16 cellular contexts compared by ENCODE assay signal in the genomic region with DNA sequence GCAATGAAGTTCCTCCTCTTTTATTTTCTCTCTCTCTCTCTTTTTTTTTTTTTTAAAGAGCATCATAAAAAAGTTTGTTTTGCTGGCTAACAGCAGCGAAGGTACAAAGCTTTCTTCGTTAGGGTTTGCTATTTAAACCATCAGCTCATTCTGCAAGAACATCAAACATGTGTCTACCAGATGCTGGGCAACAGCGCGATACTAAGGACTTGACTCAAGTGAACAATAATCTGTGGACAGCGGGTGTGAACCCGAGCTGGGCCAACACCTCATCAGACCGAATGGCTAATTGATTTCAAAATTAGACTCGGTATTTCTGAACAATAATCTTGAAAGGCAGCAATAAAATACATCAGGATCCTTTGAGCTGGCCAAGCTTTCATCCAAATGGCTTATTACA.
DNase-seq lines count a peak whose midpoint lies in the region; FAIRE-seq and TF ChIP-seq lines count a peak whose summit lies in the region.
"Had no signal": no experiment of that assay in that cellular context is flagged by ENCODE, and none has a peak within 500 bp of the region (broad histone marks: within the 10 kb centered on the region; RNA-seq: fewer than 3 reads in every experiment).

No MANE protein-coding gene starts in this region.

- no peaks in the 10 kb centered on the region for H3K36me3 Mint-ChIP-seq in activated CD4-positive, alpha-beta T cell treated with anti-CD3 and anti-CD28 coated beads, Interleukin-2, amount 10 ng/mL, durations not matched to agents 24 days and 14 days (ENCODE audit: low read depth)
- H3K36me3 Mint-ChIP-seq: CD4-positive, alpha-beta memory T cell had no signal

- peak; percentile 9 for FAIRE-seq in HTR-8/SVneo (lab: Jason Lieb, UNC)
- FAIRE-seq: H54 had no signal

- H3K27me3 Mint-ChIP-seq in activated CD4-positive, alpha-beta T cell treated with anti-CD3 and anti-CD28 coated beads, Interleukin-2, amount 10 ng/mL, durations not matched to agents 24 days and 14 days: no peaks in the 10 kb centered on the region
- H3K27me3 Mint-ChIP-seq: CD4-positive, alpha-beta memory T cell had no signal

- no peaks in the 10 kb centered on the region for H3K4me1 Mint-ChIP-seq in activated CD4-positive, alpha-beta T cell treated with anti-CD3 and anti-CD28 coated beads, Interleukin-2, amount 10 ng/mL, durations not matched to agents 24 days and 14 days
- H3K4me1 Mint-ChIP-seq: CD4-positive, alpha-beta memory T cell had no signal

- H3K27ac Mint-ChIP-seq in activated CD4-positive, alpha-beta T cell treated with anti-CD3 and anti-CD28 coated beads, Interleukin-2, amount 10 ng/mL, durations not matched to agents 24 days and 14 days: no peak overlapping the region
- H3K27ac Mint-ChIP-seq: CD4-positive, alpha-beta memory T cell; HFFc6 had no signal

- peak; percentile 61 for DNase-seq in AG10803 (ENCODE audit: low read depth)
- DNase-seq in HTR-8/SVneo (ENCODE audit: insufficient read length, low spot score): no peak
- DNase-seq in NCI-H748 treated with DMSO at 0.1 percent for 48 hours (lab: John Stamatoyannopoulos, UW): peak; percentile 32
- peak; percentile 66 for DNase-seq in fibroblast of villous mesenchyme (ENCODE audit: low read depth)
- DNase-seq in NCI-H1436 treated with DMSO at 0.1 percent for 48 hours (lab: John Stamatoyannopoulos, UW): no peak
- DNase-seq in SKM-1 treated with dmso at 0.1 percent for 144 hours (lab: John Stamatoyannopoulos, UW; ENCODE audit: unreplicated experiment): no peak
- no peak for DNase-seq in NCI-H446 treated with DMSO at 0.1 percent for 48 hours (lab: John Stamatoyannopoulos, UW)
- DNase-seq in activated CD4-positive, alpha-beta T cell treated with anti-CD3 and anti-CD28 coated beads, Interleukin-2, amount 10 ng/mL, durations not matched to agents 24 days and 14 days: no peak
- DNase-seq: 8988T; Calu3; CD4-positive, alpha-beta memory T cell; HFFc6; NCI-H187; NCI-H526 had no signal

- intact Hi-C loops in activated CD4-positive, alpha-beta T cell treated with anti-CD3 and anti-CD28 coated beads, Interleukin-2, amount 10 ng/mL, durations not matched to agents 24 days and 14 days (cut with micrococcal nuclease): no loop called here

- H3K4me3 Mint-ChIP-seq in activated CD4-positive, alpha-beta T cell treated with anti-CD3 and anti-CD28 coated beads, Interleukin-2, amount 10 ng/mL, durations not matched to agents 24 days and 14 days: no peak overlapping the region
- H3K4me3 Mint-ChIP-seq: CD4-positive, alpha-beta memory T cell; HFFc6 had no signal

- H3K4me3 ChIP-seq in AG10803 (ENCODE audit: low read length) (no peak overlapping the region), fibroblast of villous mesenchyme (ENCODE audit: low read depth, low read length) (no peak overlapping the region)
- H3K4me3 ChIP-seq: BLaER1 had no signal

- TF ChIP-seq CTCF in AG10803 (conservative IDR thresholded peaks at IDR 0.05; ENCODE audit: low read length) (no peak), fibroblast of villous mesenchyme (IDR thresholded peaks at IDR 0.05; ENCODE audit: insufficient read depth, low read depth, low read length) (no peak)

- no peaks in the 10 kb centered on the region for H3K9me3 Mint-ChIP-seq in activated CD4-positive, alpha-beta T cell treated with anti-CD3 and anti-CD28 coated beads, Interleukin-2, amount 10 ng/mL, durations not matched to agents 24 days and 14 days

Comparison
In these comparisons a context has a peak if more than half of its experiments do, and no peak if none do; other contexts are left out.
1. DNase-seq: peak in AG10803 (single experiment), NCI-H748 treated with DMSO at 0.1 percent for 48 hours (single experiment) and fibroblast of villous mesenchyme (single experiment); none in HTR-8/SVneo (single experiment), NCI-H1436 treated with DMSO at 0.1 percent for 48 hours (single experiment), SKM-1 treated with dmso at 0.1 percent for 144 hours (single experiment), NCI-H446 treated with DMSO at 0.1 percent for 48 hours (single experiment) and activated CD4-positive, alpha-beta T cell treated with anti-CD3 and anti-CD28 coated beads, Interleukin-2, amount 10 ng/mL, durations not matched to agents 24 days and 14 days (single experiment).